In genomic region chr3:146308222-146308621, GRCh38 we compare ENCODE assay signal across 14 cellular contexts. TPM values are rescaled to one million over a fixed set of nuclear protein-coding genes. Genes with fewer than 3 reads are reported as not detected.
A peak's percentile ranks its signal among the peaks of the same experiment; 100 is the strongest.
DNase-seq lines count a peak whose midpoint lies in the region; ATAC-seq, FAIRE-seq and TF ChIP-seq lines count a peak whose summit lies in the region.
"Had no signal": no experiment of that assay in that cellular context is flagged by ENCODE, and none has a peak within 500 bp of the region (broad histone marks: within the 10 kb centered on the region; RNA-seq: fewer than 3 reads in every experiment).

No MANE protein-coding gene starts in this region.

- H3K79me2 ChIP-seq in GM23338 (replicated peaks; ENCODE audit: insufficient read depth) (no peaks in the 10 kb centered on the region), astrocyte (ENCODE audit: insufficient read depth, low read length) (no peaks in the 10 kb centered on the region), smooth muscle cell (ENCODE audit: low read depth) (no peaks in the 10 kb centered on the region)

- ATAC-seq in GM23338 (no peak), GM21381 (IDR thresholded peaks at IDR 0.05; ENCODE audit: unreplicated experiment) (no peak), mucosa of descending colon (no peak)

- no peaks in the 10 kb centered on the region for H3F3A ChIP-seq in GM23338 (replicated peaks; ENCODE audit: low read depth)
- H3F3A ChIP-seq in smooth muscle cell (ENCODE audit: low read depth): no peaks in the 10 kb centered on the region

- FAIRE-seq in astrocyte (lab: Jason Lieb, UNC): peak; percentile 68

- H3K4me3 ChIP-seq in GM23338 (no peak overlapping the region), astrocyte (ENCODE audit: insufficient read depth, low read depth, low read length) (no peak overlapping the region), left ventricle myocardium inferior (no peak overlapping the region), smooth muscle cell (no peak overlapping the region), mucosa of descending colon (no peak overlapping the region), dorsolateral prefrontal cortex (no peak overlapping the region)
- H3K4me3 ChIP-seq: tibial artery had no signal

- H3K4me2 ChIP-seq in GM23338 (no peak overlapping the region), astrocyte (ENCODE audit: low read length) (peak overlapping the region; percentile 43), smooth muscle cell (no peak overlapping the region)

- H3K9me3 ChIP-seq in astrocyte (ENCODE audit: insufficient read depth, low read depth, low read length): no peaks in the 10 kb centered on the region
- peaks cover 35% of the 10 kb centered on the region for H3K9me3 ChIP-seq in left ventricle myocardium inferior (replicated peaks)
- H3K9me3 ChIP-seq in smooth muscle cell (replicated peaks; ENCODE audit: low read depth): no peaks in the 10 kb centered on the region
- H3K9me3 ChIP-seq in mucosa of descending colon: no peaks in the 10 kb centered on the region
- H3K9me3 ChIP-seq: tibial artery had no signal

- no peak overlapping the region for H3K9ac ChIP-seq in astrocyte (ENCODE audit: low read length)
- no peak overlapping the region for H3K9ac ChIP-seq in smooth muscle cell (ENCODE audit: low read depth)

- H3K9me3 Mint-ChIP-seq in GM23338 (peaks cover 10% of the 10 kb centered on the region; the same call in 2 of the 3 replicates), astrocyte (ENCODE audit: unreplicated experiment) (no peaks in the 10 kb centered on the region)

- no peaks in the 10 kb centered on the region for H3K27me3 Mint-ChIP-seq in GM23338 (ENCODE audit: insufficient read depth, low read depth, poor library complexity)
- no peaks in the 10 kb centered on the region for H3K27me3 Mint-ChIP-seq in astrocyte (ENCODE audit: low read depth, unreplicated experiment)
- H3K27me3 Mint-ChIP-seq: central memory CD8-positive, alpha-beta T cell had no signal

- H3K27me3 ChIP-seq in GM23338 (ENCODE audit: insufficient read depth) (no peaks in the 10 kb centered on the region), astrocyte (ENCODE audit: insufficient read depth, low read length) (no peaks in the 10 kb centered on the region), left ventricle myocardium inferior (ENCODE audit: low read depth) (no peaks in the 10 kb centered on the region), smooth muscle cell (ENCODE audit: low read depth) (no peaks in the 10 kb centered on the region), dorsolateral prefrontal cortex (no peaks in the 10 kb centered on the region)
- H3K27me3 ChIP-seq: tibial artery had no signal

- no peak overlapping the region for H3K4me3 Mint-ChIP-seq in GM23338
- H3K4me3 Mint-ChIP-seq in astrocyte (ENCODE audit: unreplicated experiment): no peak overlapping the region
- H3K4me3 Mint-ChIP-seq: central memory CD8-positive, alpha-beta T cell; nephron progenitor cell had no signal

- no peaks in the 10 kb centered on the region; the same call in 1 of the 2 replicates for H3K9me2 ChIP-seq in GM23338 (ENCODE audit: insufficient read depth)

- H3K4me1 Mint-ChIP-seq in GM23338 (no peaks in the 10 kb centered on the region), astrocyte (ENCODE audit: low read depth, unreplicated experiment) (peaks cover 6% of the 10 kb centered on the region)
- H3K4me1 Mint-ChIP-seq: central memory CD8-positive, alpha-beta T cell; nephron progenitor cell had no signal

- H2AFZ ChIP-seq in GM23338 (peak overlapping the region; percentile 84; the same call in 1 of the 2 replicates), astrocyte (ENCODE audit: low read depth, low read length) (no peak overlapping the region), smooth muscle cell (ENCODE audit: low read depth) (peak overlapping the region; percentile 46)

- H3K4me1 ChIP-seq in GM23338 (ENCODE audit: insufficient read depth) (no peaks in the 10 kb centered on the region), astrocyte (ENCODE audit: insufficient read depth, low read length) (peaks cover 4% of the 10 kb centered on the region), left ventricle myocardium inferior (peaks cover 23% of the 10 kb centered on the region), smooth muscle cell (ENCODE audit: low read depth) (no peaks in the 10 kb centered on the region), mucosa of descending colon (ENCODE audit: low read depth) (no peaks in the 10 kb centered on the region)

- no peak for DNase-seq in GM23338 (ENCODE audit: low spot score)
- DNase-seq in astrocyte (ENCODE audit: low read depth): peak; percentile 90
- no peak for DNase-seq in left ventricle myocardium inferior
- no peak for DNase-seq in smooth muscle cell (lab: John Stamatoyannopoulos, UW; ENCODE audit: unreplicated experiment)
- DNase-seq in stimulated activated CD4-positive, alpha-beta T cell treated with anti-CD3 and anti-CD28 coated beads, Interleukin-2, amount 100 ng/mL, for 24 hours: no peak
- DNase-seq in mucosa of descending colon: no peak
- DNase-seq in dorsolateral prefrontal cortex: no peak
- DNase-seq: DMS53, hypothalamus, NCI-H510A, nephron progenitor cell, tibial artery had no signal

- TF ChIP-seq CTCF in GM23338 (conservative IDR thresholded peaks at IDR 0.05; ENCODE audit: low read depth in 2 of 2) (no peak), astrocyte (IDR thresholded peaks at IDR 0.05; ENCODE audit: insufficient read depth, low read depth, low read length) (no peak), left ventricle myocardium inferior (IDR thresholded peaks at IDR 0.05; ENCODE audit: borderline replicate concordance) (no peak), smooth muscle cell (IDR thresholded peaks at IDR 0.05; ENCODE audit: borderline replicate concordance, insufficient read depth, poor library complexity, severe bottlenecking) (no peak), mucosa of descending colon (IDR thresholded peaks at IDR 0.05) (no peak), dorsolateral prefrontal cortex (IDR thresholded peaks at IDR 0.05 in 54 of 56, conservative IDR thresholded peaks at IDR 0.05 in 2 of 56; ENCODE audit: low read depth in 1 of 56, partially characterized antibody in 56 of 56) (no peak)

- intact Hi-C loops in left ventricle myocardium inferior (cut with micrococcal nuclease) (no loop called here), mucosa of descending colon (cut with DNase I, micrococcal nuclease) (no loop called here), dorsolateral prefrontal cortex (cut with DNase I) (no loop called here)

- H3K27ac ChIP-seq in GM23338 (ENCODE audit: low read depth): no peak overlapping the region
- H3K27ac ChIP-seq in astrocyte (ENCODE audit: low read depth, low read length): peak overlapping the region; percentile 52
- H3K27ac ChIP-seq in left ventricle myocardium inferior (replicated peaks): peak overlapping the region; percentile 65
- no peak overlapping the region for H3K27ac ChIP-seq in smooth muscle cell (ENCODE audit: low read depth)
- peak overlapping the region in 1 of 59 donors; percentile 7 for H3K27ac ChIP-seq in dorsolateral prefrontal cortex

- H4K20me1 ChIP-seq in GM23338 (replicated peaks; ENCODE audit: insufficient read depth) (no peaks in the 10 kb centered on the region), astrocyte (ENCODE audit: insufficient read depth, low read length) (no peaks in the 10 kb centered on the region), smooth muscle cell (ENCODE audit: low read depth) (no peaks in the 10 kb centered on the region)

- H3K36me3 Mint-ChIP-seq in GM23338 (ENCODE audit: low read depth) (no peaks in the 10 kb centered on the region; the same call in 2 of the 3 replicates), astrocyte (ENCODE audit: low read depth, unreplicated experiment) (peaks cover 2% of the 10 kb centered on the region)

- H3K36me3 ChIP-seq in GM23338 (ENCODE audit: insufficient read depth): no peaks in the 10 kb centered on the region
- no peaks in the 10 kb centered on the region for H3K36me3 ChIP-seq in astrocyte (ENCODE audit: insufficient read depth, low read length)
- H3K36me3 ChIP-seq in left ventricle myocardium inferior: no peaks in the 10 kb centered on the region
- no peaks in the 10 kb centered on the region for H3K36me3 ChIP-seq in smooth muscle cell (ENCODE audit: low read depth)
- H3K36me3 ChIP-seq in mucosa of descending colon (ENCODE audit: low read depth): no peaks in the 10 kb centered on the region
- H3K36me3 ChIP-seq: tibial artery had no signal

- H3K27ac Mint-ChIP-seq in GM23338: no peak overlapping the region
- no peak overlapping the region for H3K27ac Mint-ChIP-seq in astrocyte (ENCODE audit: unreplicated experiment)
- H3K27ac Mint-ChIP-seq: nephron progenitor cell had no signal

TF ChIP-seq in GM23338, 12 proteins besides CTCF, POLR2A, EP300 and RAD21 (continues in another document):
- no peak for TF ChIP-seq ZNF331 (CRISPR knock-in tag; IDR thresholded peaks at IDR 0.05; ENCODE audit: low read depth)

RNA-seq across cellular contexts. Expression of gene PLSCR4, which starts 57.3 kb away (rescaled TPM):
- 5.2 TPM in 2 replicates for total RNA-seq in GM23338 (2014; rRNA removed; shearing (Covaris generic))
- polyA plus RNA-seq in GM23338 (2016; fragmentation: Nextera tagmentation; extraction: Ambion mirVana) (1.4 and 2.9 TPM in 2 replicates), smooth muscle cell (2.4 and 3.8 TPM in 2 replicates)
- total RNA-seq in astrocyte (1.1 and 1.3 TPM in 2 replicates), left ventricle myocardium inferior (12.1 TPM), smooth muscle cell (4.8 and 7.6 TPM in 2 replicates), mucosa of descending colon (10 to 100 TPM; 45.3 to 72.7 (median 64.0) TPM), dorsolateral prefrontal cortex (10 to 100 TPM; 22.7 to 95.4 (median 43.5) TPM)

Comparison
In these comparisons a context has a peak if more than half of its experiments do, and no peak if none do; other contexts are left out.
1. H3K27ac ChIP-seq: peak in astrocyte (single experiment) and left ventricle myocardium inferior (single experiment); none in GM23338 (single experiment) and smooth muscle cell (single experiment).